ENCODE assay signal across 8 cellular contexts in genomic region chr7:103148131-103148993, GRCh38. TPM values are rescaled to one million over a fixed set of nuclear protein-coding genes. Genes with fewer than 3 reads are reported as not detected.
A peak's percentile ranks its signal among the peaks of the same experiment; 100 is the strongest.
DNase-seq lines count a peak whose midpoint lies in the region; ATAC-seq and TF ChIP-seq lines count a peak whose summit lies in the region.

No MANE protein-coding gene starts in this region.

- in situ Hi-C loops in transverse colon (cut with MboI; ENCODE audit: low pct_ligation_motif_present in 1 of 4, low pct_unique_long_range_greater_than_20kb in 1 of 4, low sequenced_read_pairs in 3 of 4) = no loop called here

- peak overlapping the region; percentile 89 for H3K4me2 ChIP-seq in BLaER1

- 0 to 2% (median 1%) methylated on average over 13 of the region's 13 CpGs for WGBS in adrenal gland, 4 donors
- 2 to 3% methylated on average over 13 of the region's 13 CpGs for WGBS in transverse colon (ENCODE audit: low coverage in 1 of 2), 2 donors

- ATAC-seq in HG03064 (IDR thresholded peaks at IDR 0.05; ENCODE audit: low read depth, unreplicated experiment) (peak; percentile 5), left lung (no peak), HG03432 (IDR thresholded peaks at IDR 0.05; ENCODE audit: unreplicated experiment) (no peak), HG03139 (IDR thresholded peaks at IDR 0.05; ENCODE audit: unreplicated experiment) (no peak), left lobe of liver (no peak)

- H3K9me3 ChIP-seq in BLaER1 (0 out of 2 replicates have a peak, but pooled peaks cover 3% of the 10 kb centered on the region), adrenal gland (replicated peaks in 1 of 3) (no peaks in the 10 kb centered on the region), left lung (no peaks in the 10 kb centered on the region), transverse colon (no peaks in the 10 kb centered on the region)

- peak overlapping the region; percentile 93 for H3K9ac ChIP-seq in BLaER1

- TF ChIP-seq EP300 in transverse colon (IDR thresholded peaks at IDR 0.05; ENCODE audit: low read depth) = no peak

- peak overlapping the region; percentile 94 for H3K27ac ChIP-seq in BLaER1
- peak overlapping the region; percentile 78 to 98 (median 91) for H3K27ac ChIP-seq in adrenal gland
- H3K27ac ChIP-seq in left lung = peak overlapping the region; percentile 98
- H3K27ac ChIP-seq in transverse colon = peak overlapping the region; percentile 94 to 97 (median 96)

- TF ChIP-seq POLR2A in adrenal gland (IDR thresholded peaks at IDR 0.05) (no peak), transverse colon (IDR thresholded peaks at IDR 0.05) (no peak)

- 0 out of 2 replicates have a peak, but pooled peaks cover 6% of the 10 kb centered on the region for H4K20me1 ChIP-seq in BLaER1

- H3K36me3 ChIP-seq in BLaER1 (0 out of 2 replicates have a peak, but pooled peaks cover 3% of the 10 kb centered on the region), adrenal gland (replicated peaks in 1 of 2) (no peaks in the 10 kb centered on the region), left lung (no peaks in the 10 kb centered on the region), transverse colon (no peaks in the 10 kb centered on the region)

- TF ChIP-seq CTCF in adrenal gland (IDR thresholded peaks at IDR 0.05) = no peak
- TF ChIP-seq CTCF in left lung (IDR thresholded peaks at IDR 0.05) = no peak
- no peak for TF ChIP-seq CTCF in transverse colon (IDR thresholded peaks at IDR 0.05)

- H3K27me3 ChIP-seq in BLaER1 (no peaks in the 10 kb centered on the region), adrenal gland (no peaks in the 10 kb centered on the region), left lung (no peaks in the 10 kb centered on the region), transverse colon (no peaks in the 10 kb centered on the region)

- peaks cover 33% of the 10 kb centered on the region for H3K4me1 ChIP-seq in BLaER1
- H3K4me1 ChIP-seq in adrenal gland (replicated peaks in 1 of 2) = peaks cover 0 to 24% of the 10 kb centered on the region in 2 donors
- peaks cover 0 to 23% of the 10 kb centered on the region in 2 donors for H3K4me1 ChIP-seq in left lung
- H3K4me1 ChIP-seq in transverse colon = peaks cover 7 to 69% (median 38%) of the 10 kb centered on the region in 4 donors

- intact Hi-C loops in adrenal gland (cut with DNase I) = no loop called here
- intact Hi-C loops in left lung (cut with DNase I) = no loop called here
- intact Hi-C loops in transverse colon (cut with DNase I; ENCODE audit: low total_unique reads) = no loop called here

- H3K4me3 ChIP-seq in BLaER1 (peak overlapping the region; percentile 85), adrenal gland (peak overlapping the region; percentile 60 to 93 (median 66)), left lung (peak overlapping the region; percentile 64 to 66), transverse colon (peak overlapping the region; percentile 63 to 83 (median 76))

- no peak for DNase-seq in adrenal gland
- no peak for DNase-seq in left lung
- DNase-seq in transverse colon = no peak
- no peak for DNase-seq in left lobe of liver (ENCODE audit: low spot score)

RNA-seq across cellular contexts. Expression of gene NAPEPLD, which starts 0.5 kb away (rescaled TPM):
- total RNA-seq in adrenal gland (10 to 100 TPM; 11.1 to 24.4 (median 18.1) TPM), left lung (10 to 100 TPM; 15.9 to 24.3 TPM), transverse colon (100 to 1,000 TPM in 1 of 4 donors, 10 to 100 TPM in 3; 51.9 to 179 (median 81.8) TPM), left lobe of liver (17.2 TPM)
- polyA plus RNA-seq in adrenal gland = 10 to 100 TPM in 1 of 3 donors, 1 to 10 TPM in 2; 2.5 to 17.1 (median 5.9) TPM
